Comparison of ENCODE assay signal across 8 cellular contexts in the genomic region with DNA sequence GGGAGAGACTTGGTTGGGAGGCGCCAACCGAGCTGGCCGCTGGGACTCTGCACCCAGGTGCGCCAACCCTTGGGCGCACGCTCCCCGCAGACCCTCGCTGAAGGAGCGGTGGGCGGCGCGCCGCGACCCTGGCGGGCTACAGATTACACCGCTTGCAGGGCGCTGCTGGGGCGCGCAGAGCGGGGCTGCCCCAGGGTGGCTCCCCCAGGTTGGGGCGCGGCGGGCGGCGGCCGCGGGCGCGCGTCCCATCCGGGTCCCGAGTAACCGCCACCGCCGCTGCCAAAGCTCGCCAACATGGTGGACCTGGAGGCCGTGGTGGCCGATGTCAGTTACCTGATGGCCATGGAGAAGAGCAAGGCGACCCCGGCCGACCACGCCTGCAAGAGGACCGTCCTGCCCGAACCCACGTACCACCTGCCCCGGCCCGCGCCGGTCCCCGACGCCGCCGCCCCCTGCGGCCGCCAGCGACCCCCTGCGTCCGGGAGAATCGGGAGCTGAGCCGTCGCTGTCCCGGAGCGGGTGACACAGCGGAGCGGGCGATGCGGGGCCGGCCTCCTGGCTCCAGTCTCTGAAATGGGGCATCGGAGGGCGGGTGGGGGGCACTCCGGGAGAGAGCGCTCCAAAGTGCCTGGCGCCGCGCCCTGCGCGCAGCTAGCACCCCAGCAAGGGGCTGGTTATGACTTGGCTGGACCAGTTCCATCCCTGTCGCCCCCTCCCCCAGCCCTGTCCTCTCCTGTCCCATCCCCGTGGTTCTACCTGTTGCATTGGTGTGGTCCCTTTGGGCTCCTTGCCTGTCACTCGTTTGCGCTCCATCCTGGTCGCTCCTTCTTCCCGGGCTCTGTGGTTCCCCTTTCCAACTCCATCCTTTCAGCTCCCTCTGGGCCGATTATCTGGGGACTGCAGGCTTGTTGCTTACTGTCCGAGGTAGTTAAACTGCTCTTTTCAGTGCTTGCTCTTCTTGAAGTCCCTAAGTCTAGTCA.
DNase-seq lines count a peak whose midpoint lies in the region; ATAC-seq and TF ChIP-seq lines count a peak whose summit lies in the region.

No MANE protein-coding gene starts in this region.

- H3K27ac Mint-ChIP-seq in endothelial cell (ENCODE audit: unreplicated experiment) = peak overlapping the region; percentile 19
- H3K27ac Mint-ChIP-seq in osteocyte (ENCODE audit: unreplicated experiment) = no peak overlapping the region

- H3K36me3 Mint-ChIP-seq in endothelial cell (ENCODE audit: low read depth, unreplicated experiment) = peaks cover 4% of the 10 kb centered on the region
- H3K36me3 Mint-ChIP-seq in osteocyte (ENCODE audit: unreplicated experiment) = peaks cover 3% of the 10 kb centered on the region

- peak overlapping the region; percentile 81 for H3K4me3 Mint-ChIP-seq in endothelial cell (ENCODE audit: unreplicated experiment)
- peak overlapping the region; percentile 55 for H3K4me3 Mint-ChIP-seq in osteocyte (ENCODE audit: unreplicated experiment)

- intact Hi-C loops in posterior vena cava (cut with DNase I) = no loop called here

- TF ChIP-seq CTCF in endothelial cell (IDR thresholded peaks at IDR 0.05; ENCODE audit: unreplicated experiment) (no peak), osteocyte (IDR thresholded peaks at IDR 0.05) (no peak)

- DNase-seq in DMS153 (lab: John Stamatoyannopoulos, UW) = peak; percentile 28
- peak in 2 of 3 experiments; percentile 34 to 61 for DNase-seq in NCI-H1417 (lab: John Stamatoyannopoulos, UW)
- DNase-seq in endothelial cell (ENCODE audit: low spot score) = peak; percentile 38
- DNase-seq in osteocyte (ENCODE audit: extremely low spot score, unreplicated experiment) = no peak
- no peak for DNase-seq in posterior vena cava (ENCODE audit: low spot score)

- peaks cover 23% of the 10 kb centered on the region for H3K4me1 Mint-ChIP-seq in endothelial cell (ENCODE audit: unreplicated experiment)
- H3K4me1 Mint-ChIP-seq in osteocyte (ENCODE audit: unreplicated experiment) = peaks cover 12% of the 10 kb centered on the region

- H3K9me3 Mint-ChIP-seq in endothelial cell (ENCODE audit: unreplicated experiment) = no peaks in the 10 kb centered on the region
- no peaks in the 10 kb centered on the region for H3K9me3 Mint-ChIP-seq in osteocyte (ENCODE audit: unreplicated experiment)

- ATAC-seq in GM18907 (IDR thresholded peaks at IDR 0.05; ENCODE audit: unreplicated experiment) (no peak), HG02678 (IDR thresholded peaks at IDR 0.05; ENCODE audit: unreplicated experiment) (no peak), HG03342 (IDR thresholded peaks at IDR 0.05; ENCODE audit: unreplicated experiment) (no peak)

- H3K27me3 Mint-ChIP-seq in endothelial cell (ENCODE audit: unreplicated experiment) (peaks cover 12% of the 10 kb centered on the region), osteocyte (ENCODE audit: unreplicated experiment) (peaks cover 68% of the 10 kb centered on the region)

Comparison
In these comparisons a context has a peak if more than half of its experiments do, and no peak if none do; other contexts are left out.
1. DNase-seq: peak in DMS153 (single experiment), NCI-H1417 (2 of 3) and endothelial cell (single experiment); none in osteocyte (single experiment) and posterior vena cava (single experiment).